ENCODE assay signal across 8 cellular contexts in the genomic region with DNA sequence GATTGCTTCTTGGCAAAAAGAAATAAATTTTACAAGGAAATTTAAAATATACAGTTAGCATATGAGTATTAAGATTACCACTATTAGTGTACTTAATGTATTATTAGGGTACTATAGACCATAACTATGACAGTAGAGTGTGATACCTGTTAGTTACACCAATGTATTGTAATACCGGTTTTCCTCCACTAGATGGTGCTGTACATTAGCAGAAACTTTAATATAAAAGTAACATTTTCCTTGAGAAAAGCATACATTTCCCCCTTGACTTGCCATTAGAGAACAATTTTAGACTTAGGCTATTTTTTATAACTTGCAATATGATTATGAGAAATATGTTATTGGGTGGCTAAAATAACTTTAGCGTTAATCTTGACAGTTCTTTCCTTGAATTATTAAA.
A peak's percentile ranks its signal among the peaks of the same experiment; 100 is the strongest.
DNase-seq lines count a peak whose midpoint lies in the region; ATAC-seq and TF ChIP-seq lines count a peak whose summit lies in the region.
"Not testable (repeated sequence)": the region's sequence is repeated elsewhere in the genome, so short reads cannot be mapped to it uniquely, and the experiment has no call there.

No MANE protein-coding gene starts in this region.

- peak in 1 of 2 donors; percentile 53 for TF ChIP-seq RAD21 in liver (IDR thresholded peaks at IDR 0.05)

- not testable (repeated sequence) for H3K9me3 ChIP-seq in body of pancreas; liver (ENCODE audit: control insufficient read depth in 4 of 4, low read length in 3 of 4)

- CTCF ChIA-PET in BJ (lab: Yijun Ruan, JAX), result not testable (repeated sequence)

- H3K27me3 ChIP-seq in BJ (ENCODE audit: control insufficient read depth, insufficient read depth, low read length); body of pancreas; foreskin keratinocyte; liver (ENCODE audit: control insufficient read depth in 4 of 4, insufficient read depth in 4 of 4, low read length in 3 of 4): not testable (repeated sequence)

- intact Hi-C loops in body of pancreas (cut with DNase I), result not testable (repeated sequence)

- not testable (repeated sequence) for H3K9ac ChIP-seq in liver (ENCODE audit: low read depth in 1 of 2, low read length in 2 of 2)

- not testable (repeated sequence) for DNase-seq in BJ (ENCODE audit: low read depth); GM10266 (ENCODE audit: extremely low spot score); body of pancreas
- DNase-seq in KG1 (lab: John Stamatoyannopoulos, UW) (peak; percentile 0), NCI-H69 (lab: John Stamatoyannopoulos, UW) (peak; percentile 20), foreskin keratinocyte (peak in 1 of 2 donors; percentile 1), superior temporal gyrus (ENCODE audit: extremely low spot score) (peak; percentile 53)

- not testable (repeated sequence) for TF ChIP-seq POLR2A in body of pancreas (IDR thresholded peaks at IDR 0.05)

- H3K4me3 ChIP-seq in BJ (ENCODE audit: low read depth, low read length); body of pancreas; liver (ENCODE audit: low read depth in 1 of 3, low read length in 3 of 3): not testable (repeated sequence)

- H3K27ac ChIP-seq in body of pancreas; foreskin keratinocyte; liver (ENCODE audit: low read depth in 1 of 2, low read length in 2 of 2): not testable (repeated sequence)

- not testable (repeated sequence) for H3K36me3 ChIP-seq in BJ (ENCODE audit: control insufficient read depth, insufficient read depth, low read length); body of pancreas (replicated peaks in 1 of 2; ENCODE audit: insufficient read depth in 1 of 2, low read depth in 2 of 2); liver (ENCODE audit: control insufficient read depth in 4 of 4, insufficient read depth in 3 of 4, low read depth in 1 of 4, low read length in 3 of 4)

- 8 to 13% methylated on average over 2 of the region's 2 CpGs for WGBS in body of pancreas, 2 donors
- 24% methylated on average over 2 of the region's 2 CpGs for WGBS in liver

- POLR2A ChIA-PET in BJ (lab: Charles Lee), result not testable (repeated sequence)

- not testable (repeated sequence) for ATAC-seq in body of pancreas, foreskin keratinocyte

- TF ChIP-seq CTCF in BJ (IDR thresholded peaks at IDR 0.05; ENCODE audit: insufficient read depth, low read depth, low read length) (peak; percentile 41), GM10266 (IDR thresholded peaks at IDR 0.05; ENCODE audit: control insufficient read depth, insufficient read depth, low read depth, missing control alignments) (peak; percentile 46), body of pancreas (IDR thresholded peaks at IDR 0.05) (peak in 4 of 7 experiments; percentile 28 to 42 (median 36)), foreskin keratinocyte (conservative IDR thresholded peaks at IDR 0.05) (peak; percentile 56), liver (IDR thresholded peaks at IDR 0.05; ENCODE audit: low read depth, low read length, missing input control) (peak; percentile 19)

- H3K4me1 ChIP-seq in body of pancreas; foreskin keratinocyte; liver (ENCODE audit: control insufficient read depth in 4 of 4, insufficient read depth in 4 of 4, low read length in 3 of 4): not testable (repeated sequence)
